Comparison of ENCODE assay signal across 15 cellular contexts in the genomic region with DNA sequence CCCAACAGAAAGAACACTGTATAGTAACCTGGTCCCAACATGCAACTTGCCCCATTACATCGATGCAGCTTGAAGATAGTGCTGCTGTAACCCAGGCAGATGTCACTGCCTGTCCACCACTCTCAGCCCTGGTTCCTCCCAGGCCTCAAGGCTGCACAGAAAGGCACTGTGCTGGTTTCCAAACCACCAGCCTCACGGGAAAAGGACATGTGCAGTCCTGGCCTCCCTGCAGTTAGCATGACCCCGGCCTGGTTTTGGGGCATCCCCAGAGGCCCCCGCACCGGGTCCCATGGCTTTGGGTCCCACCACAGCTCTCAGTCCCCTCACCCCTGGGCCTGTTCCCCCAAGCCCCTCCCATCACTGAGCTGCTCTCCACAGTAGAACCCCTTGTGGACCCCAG.
DNase-seq lines count a peak whose midpoint lies in the region; ATAC-seq and TF ChIP-seq lines count a peak whose summit lies in the region.
"Had no signal": no experiment of that assay in that cellular context is flagged by ENCODE, and none has a peak within 500 bp of the region (broad histone marks: within the 10 kb centered on the region; RNA-seq: fewer than 3 reads in every experiment).

No MANE protein-coding gene starts in this region.

- CTCF ChIA-PET in RWPE1 (lab: Yijun Ruan, JAX) = no interaction called here

- POLR2A ChIA-PET in RWPE1 (lab: Yijun Ruan, JAX; ENCODE audit: low non-redundant PET) = interaction anchor here (0.6 kb wide), 1 partner anchor 123 kb away, joined by 3 read pairs; no protein-coding TSS in a partner anchor

- H3K36me3 Mint-ChIP-seq in mesothelial cell of epicardium (peaks cover 33% of the 10 kb centered on the region), progenitor cell of endocrine pancreas (ENCODE audit: insufficient read depth) (peaks cover 11% of the 10 kb centered on the region)
- H3K36me3 Mint-ChIP-seq in activated T-cell treated with anti-CD3 and anti-CD28 coated beads, Interleukin-2, amount 50 U/mL, for 4 hours (ENCODE audit: insufficient read depth) = no peaks in the 10 kb centered on the region
- H3K36me3 Mint-ChIP-seq: CD4-positive, CD25-positive, alpha-beta regulatory T cell; CD8-positive, alpha-beta memory T cell had no signal

- ATAC-seq in activated T-cell treated with anti-CD3 and anti-CD28 coated beads, Interleukin-2, amount 50 U/mL, for 4 hours = no peak
- ATAC-seq: GM23338, HepG2 had no signal

- H3K27me3 Mint-ChIP-seq in mesothelial cell of epicardium (ENCODE audit: low read depth) = no peaks in the 10 kb centered on the region
- no peaks in the 10 kb centered on the region for H3K27me3 Mint-ChIP-seq in progenitor cell of endocrine pancreas
- H3K27me3 Mint-ChIP-seq in activated T-cell treated with anti-CD3 and anti-CD28 coated beads, Interleukin-2, amount 50 U/mL, for 4 hours (ENCODE audit: low read depth) = no peaks in the 10 kb centered on the region
- H3K27me3 Mint-ChIP-seq: CD8-positive, alpha-beta memory T cell had no signal

- H3K4me3 Mint-ChIP-seq in mesothelial cell of epicardium (no peak overlapping the region), progenitor cell of endocrine pancreas (ENCODE audit: low read depth) (no peak overlapping the region)
- no peak overlapping the region for H3K4me3 Mint-ChIP-seq in activated T-cell treated with anti-CD3 and anti-CD28 coated beads, Interleukin-2, amount 50 U/mL, for 4 hours
- H3K4me3 Mint-ChIP-seq: CD4-positive, CD25-positive, alpha-beta regulatory T cell; CD8-positive, alpha-beta memory T cell; GM23338 had no signal

- H3K9me3 Mint-ChIP-seq in mesothelial cell of epicardium = no peaks in the 10 kb centered on the region
- no peaks in the 10 kb centered on the region for H3K9me3 Mint-ChIP-seq in progenitor cell of endocrine pancreas (ENCODE audit: low read depth)
- peaks cover 2% of the 10 kb centered on the region for H3K9me3 Mint-ChIP-seq in activated T-cell treated with anti-CD3 and anti-CD28 coated beads, Interleukin-2, amount 50 U/mL, for 4 hours
- H3K9me3 Mint-ChIP-seq: GM23338 had no signal

- DNase-seq in RWPE1 (ENCODE audit: low spot score) (no peak), mesothelial cell of epicardium (ENCODE audit: low spot score in 2 of 2, unreplicated experiment in 2 of 2) (no peak), progenitor cell of endocrine pancreas (ENCODE audit: low spot score, unreplicated experiment) (no peak), activated gamma-delta T cell treated with Interleukin-2 at 50 U/mL for 16 hours (no peak), NCI-H2081 (lab: John Stamatoyannopoulos, UW) (no peak), activated T-cell treated with anti-CD3 and anti-CD28 coated beads for 4 hours (no peak)
- DNase-seq in activated T-cell treated with anti-CD3 and anti-CD28 coated beads, Interleukin-2, amount 50 U/mL, for 4 hours = no peak
- DNase-seq: ACHN; BE2C; C1 segment of cervical spinal cord; CD4-positive, CD25-positive, alpha-beta regulatory T cell; CD8-positive, alpha-beta memory T cell; H7 had no signal

- H3K4me1 Mint-ChIP-seq in mesothelial cell of epicardium = peaks cover 14% of the 10 kb centered on the region
- peaks cover 1% of the 10 kb centered on the region for H3K4me1 Mint-ChIP-seq in progenitor cell of endocrine pancreas (ENCODE audit: low read depth)
- H3K4me1 Mint-ChIP-seq in activated T-cell treated with anti-CD3 and anti-CD28 coated beads, Interleukin-2, amount 50 U/mL, for 4 hours (ENCODE audit: low read depth) = no peaks in the 10 kb centered on the region
- H3K4me1 Mint-ChIP-seq: CD4-positive, CD25-positive, alpha-beta regulatory T cell; CD8-positive, alpha-beta memory T cell had no signal

- 0 out of 2 replicates have a peak overlapping the region, but pooled peaks have one; percentile 25 for H3K27ac ChIP-seq in RWPE1

- TF ChIP-seq CTCF in RWPE1 (conservative IDR thresholded peaks at IDR 0.05; ENCODE audit: low read depth) (no peak), mesothelial cell of epicardium (IDR thresholded peaks at IDR 0.05; ENCODE audit: unreplicated experiment) (no peak), progenitor cell of endocrine pancreas (IDR thresholded peaks at IDR 0.05; ENCODE audit: unreplicated experiment) (no peak)

- peak overlapping the region; percentile 41 for H3K27ac Mint-ChIP-seq in mesothelial cell of epicardium
- peak overlapping the region; percentile 62 for H3K27ac Mint-ChIP-seq in progenitor cell of endocrine pancreas
- H3K27ac Mint-ChIP-seq: CD4-positive, CD25-positive, alpha-beta regulatory T cell; GM23338 had no signal
